ENCODE assay signal across 18 cellular contexts in the genomic region with DNA sequence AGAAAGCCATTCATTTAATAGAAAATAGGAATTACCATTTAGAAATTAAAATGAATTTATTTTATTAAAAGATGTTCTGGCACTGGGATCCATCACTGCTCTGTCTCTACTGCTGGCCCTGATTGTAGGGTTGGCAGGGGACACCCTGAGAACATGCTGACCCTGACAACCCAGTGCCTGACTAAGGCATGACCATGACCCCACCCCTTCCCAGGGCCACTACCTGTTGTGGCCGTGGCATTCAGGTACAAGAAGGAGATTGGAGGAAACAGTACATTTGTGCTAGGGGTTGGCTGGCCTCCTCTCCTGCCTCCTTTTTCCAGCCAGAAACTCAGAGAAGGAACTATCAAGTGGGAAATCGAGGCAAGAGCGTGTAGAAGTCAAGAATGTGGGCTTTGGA.
DNase-seq lines count a peak whose midpoint lies in the region; ATAC-seq and TF ChIP-seq lines count a peak whose summit lies in the region.
"Had no signal": no experiment of that assay in that cellular context is flagged by ENCODE, and none has a peak within 500 bp of the region (broad histone marks: within the 10 kb centered on the region; RNA-seq: fewer than 3 reads in every experiment).

No MANE protein-coding gene starts in this region.

- intact Hi-C loops in colonic mucosa (cut with DNase I) (no loop called here), esophagus muscularis mucosa (cut with DNase I) (no loop called here)

- no peak overlapping the region for H3K27ac ChIP-seq in colonic mucosa
- no peak overlapping the region for H3K27ac ChIP-seq in esophagus muscularis mucosa (replicated peaks in 1 of 4)
- H3K27ac ChIP-seq: A549 had no signal

- H3K9me3 ChIP-seq in colonic mucosa (no peaks in the 10 kb centered on the region), esophagus muscularis mucosa (no peaks in the 10 kb centered on the region)
- H3K9me3 ChIP-seq: A549, HAP-1 had no signal

- no peak overlapping the region for H3K4me3 Mint-ChIP-seq in type B pancreatic cell
- H3K4me3 Mint-ChIP-seq: CD4-positive, alpha-beta memory T cell; HFFc6 had no signal

- no peak overlapping the region for H3K9ac ChIP-seq in colonic mucosa (ENCODE audit: low read depth in 2 of 2, low read length in 2 of 2)

- DNase-seq in colonic mucosa (peak; percentile 6), esophagus muscularis mucosa (ENCODE audit: extremely low spot score) (peak; percentile 55), type B pancreatic cell (ENCODE audit: extremely low spot score, unreplicated experiment) (peak; percentile 8), AG20443 (ENCODE audit: low spot score) (no peak)
- DNase-seq: 8988T; ACHN; C1 segment of cervical spinal cord; Calu3; CD4-positive, alpha-beta memory T cell; COR-L47; DMS153; DND-41; GOT3; HFFc6 had no signal

- no peaks in the 10 kb centered on the region for H3K36me3 ChIP-seq in colonic mucosa
- no peaks in the 10 kb centered on the region for H3K36me3 ChIP-seq in esophagus muscularis mucosa
- H3K36me3 ChIP-seq: HAP-1 had no signal

- H3K4me3 ChIP-seq in colonic mucosa: no peak overlapping the region
- no peak overlapping the region for H3K4me3 ChIP-seq in esophagus muscularis mucosa
- H3K4me3 ChIP-seq: A549, HAP-1 had no signal

- ATAC-seq in GM19463 (IDR thresholded peaks at IDR 0.05; ENCODE audit: unreplicated experiment) (no peak), GM18867 (IDR thresholded peaks at IDR 0.05; ENCODE audit: unreplicated experiment) (no peak)
- ATAC-seq: A549 had no signal

- no peaks in the 10 kb centered on the region for H3K36me3 Mint-ChIP-seq in type B pancreatic cell
- H3K36me3 Mint-ChIP-seq: CD4-positive, alpha-beta memory T cell had no signal

- H3K4me1 ChIP-seq in colonic mucosa (no peaks in the 10 kb centered on the region), esophagus muscularis mucosa (peaks cover 0 to 8% (median 0%) of the 10 kb centered on the region in 4 donors)
- H3K4me1 ChIP-seq: A549, HAP-1 had no signal

- H3K9me3 Mint-ChIP-seq in type B pancreatic cell: no peaks in the 10 kb centered on the region
- H3K9me3 Mint-ChIP-seq: HFFc6 had no signal

- TF ChIP-seq EP300 in esophagus muscularis mucosa (IDR thresholded peaks at IDR 0.05): no peak

- no peak for TF ChIP-seq CTCF in colonic mucosa (IDR thresholded peaks at IDR 0.05)
- TF ChIP-seq CTCF in esophagus muscularis mucosa (IDR thresholded peaks at IDR 0.05): no peak
- TF ChIP-seq CTCF in type B pancreatic cell (conservative IDR thresholded peaks at IDR 0.05): no peak

- no peak overlapping the region for H3K27ac Mint-ChIP-seq in type B pancreatic cell
- H3K27ac Mint-ChIP-seq: CD4-positive, alpha-beta memory T cell; HFFc6 had no signal

- TF ChIP-seq POLR2A in esophagus muscularis mucosa (IDR thresholded peaks at IDR 0.05; ENCODE audit: low read depth): no peak

- H3K27me3 Mint-ChIP-seq in type B pancreatic cell: peaks cover 12% of the 10 kb centered on the region

- WGBS in esophagus muscularis mucosa: 96% methylated on average over 3 of the region's 3 CpGs

- peaks cover 14% of the 10 kb centered on the region for H3K4me1 Mint-ChIP-seq in type B pancreatic cell (ENCODE audit: unreplicated experiment)

- H3K27me3 ChIP-seq in colonic mucosa (no peaks in the 10 kb centered on the region), esophagus muscularis mucosa (no peaks in the 10 kb centered on the region)
